In genomic region chr10:22315455-22316285, GRCh38 we compare ENCODE assay signal across 1 cellular context.
TF ChIP-seq lines count a peak whose summit lies in the region.

No MANE protein-coding gene starts in this region.

TF ChIP-seq in HEK293, 187 proteins besides CTCF, POLR2A, EP300 and RAD21 (continued from another document and continues in another):
- TF ChIP-seq KLF8 (tag by site-specific recombination; IDR thresholded peaks at IDR 0.05) = peak; percentile 43; the same call in 1 of the 2 replicates
- TF ChIP-seq PRDM2 (tag by site-specific recombination; IDR thresholded peaks at IDR 0.05; ENCODE audit: borderline replicate concordance) = no peak
- TF ChIP-seq ZNF549 (tag by site-specific recombination; IDR thresholded peaks at IDR 0.05) = no peak
- TF ChIP-seq ZNF391 (tag by site-specific recombination; IDR thresholded peaks at IDR 0.05; ENCODE audit: borderline replicate concordance, low read depth) = 0 out of 2 replicates have a peak, but pooled peaks have one; percentile 38
- no peak for TF ChIP-seq HIC1 (tag by site-specific recombination; IDR thresholded peaks at IDR 0.05)
- no peak for TF ChIP-seq ZNF514 (tag by site-specific recombination; IDR thresholded peaks at IDR 0.05)
- no peak for TF ChIP-seq ZNF398 (tag by site-specific recombination; IDR thresholded peaks at IDR 0.05)
- no peak for TF ChIP-seq ZNF239 (tag by site-specific recombination; IDR thresholded peaks at IDR 0.05)
- no peak for TF ChIP-seq ZNF280C (tag by site-specific recombination; IDR thresholded peaks at IDR 0.05)
- peak; percentile 22; the same call in 1 of the 2 replicates for TF ChIP-seq ZFP37 (tag by site-specific recombination; IDR thresholded peaks at IDR 0.05)
- no peak for TF ChIP-seq ZNF10 (tag by site-specific recombination; IDR thresholded peaks at IDR 0.05)
- no peak for TF ChIP-seq IKZF3 (tag by site-specific recombination; IDR thresholded peaks at IDR 0.05)
- no peak for TF ChIP-seq ZNF350 (tag by site-specific recombination; IDR thresholded peaks at IDR 0.05)
- no peak for TF ChIP-seq ZNF658 (tag by site-specific recombination; IDR thresholded peaks at IDR 0.05)
- no peak for TF ChIP-seq ZNF544 (tag by site-specific recombination; IDR thresholded peaks at IDR 0.05)
- TF ChIP-seq ZNF248 (tag by site-specific recombination; IDR thresholded peaks at IDR 0.05) = no peak
- TF ChIP-seq ZNF623 (tag by site-specific recombination; IDR thresholded peaks at IDR 0.05) = no peak
- no peak for TF ChIP-seq ZNF701 (tag by site-specific recombination; IDR thresholded peaks at IDR 0.05)
- no peak for TF ChIP-seq ZNF670 (tag by site-specific recombination; IDR thresholded peaks at IDR 0.05; ENCODE audit: low read depth)
- no peak for TF ChIP-seq ZNF221 (tag by site-specific recombination; IDR thresholded peaks at IDR 0.05; ENCODE audit: borderline replicate concordance)
- TF ChIP-seq BCL11B (tag by site-specific recombination; IDR thresholded peaks at IDR 0.05; ENCODE audit: low read depth) = peak; percentile 37
- TF ChIP-seq TRIM28 (IDR thresholded peaks at IDR 0.05; ENCODE audit: borderline replicate concordance, low read length) = no peak
- TF ChIP-seq GLIS2 (tag by site-specific recombination; IDR thresholded peaks at IDR 0.05) = peak; percentile 92
- TF ChIP-seq ZBTB11 (tag by site-specific recombination; conservative IDR thresholded peaks at IDR 0.05; ENCODE audit: low read depth) = peak; percentile 42
- TF ChIP-seq ZNF624 (tag by site-specific recombination; IDR thresholded peaks at IDR 0.05) = no peak
- no peak for TF ChIP-seq ZNF23 (tag by site-specific recombination; IDR thresholded peaks at IDR 0.05; ENCODE audit: borderline replicate concordance)
- no peak for TF ChIP-seq ZNF548 (tag by site-specific recombination; IDR thresholded peaks at IDR 0.05)
- TF ChIP-seq ZBTB48 (tag by site-specific recombination; IDR thresholded peaks at IDR 0.05) = no peak
- no peak for TF ChIP-seq YY1 (tag by site-specific recombination; IDR thresholded peaks at IDR 0.05)
- TF ChIP-seq HOXA7 (CRISPR knock-in tag; IDR thresholded peaks at IDR 0.05; ENCODE audit: borderline replicate concordance) = no peak
- TF ChIP-seq PRDM10 (tag by site-specific recombination; IDR thresholded peaks at IDR 0.05) = peak; percentile 58
- no peak for TF ChIP-seq ZSCAN18 (tag by site-specific recombination; IDR thresholded peaks at IDR 0.05)
- TF ChIP-seq ZNF843 (tag by site-specific recombination; IDR thresholded peaks at IDR 0.05) = no peak
- no peak for TF ChIP-seq ZNF747 (tag by site-specific recombination; IDR thresholded peaks at IDR 0.05)
- TF ChIP-seq MYNN (tag by site-specific recombination; IDR thresholded peaks at IDR 0.05; ENCODE audit: borderline replicate concordance) = no peak; the same call in 1 of the 2 replicates
- no peak for TF ChIP-seq ZNF157 (tag by site-specific recombination; IDR thresholded peaks at IDR 0.05)
- no peak for TF ChIP-seq SP2 (tag by site-specific recombination; IDR thresholded peaks at IDR 0.05)
- TF ChIP-seq MZF1 (tag by site-specific recombination; IDR thresholded peaks at IDR 0.05; ENCODE audit: borderline replicate concordance) = no peak
- no peak for TF ChIP-seq ZNF354C (tag by site-specific recombination; IDR thresholded peaks at IDR 0.05; ENCODE audit: borderline replicate concordance, low read depth)
